Comparison of ENCODE assay signal across 19 cellular contexts in genomic region chr4:78250500-78250899, GRCh38.
DNase-seq lines count a peak whose midpoint lies in the region; ATAC-seq, FAIRE-seq and TF ChIP-seq lines count a peak whose summit lies in the region.
"Had no signal": no experiment of that assay in that cellular context is flagged by ENCODE, and none has a peak within 500 bp of the region (broad histone marks: within the 10 kb centered on the region; RNA-seq: fewer than 3 reads in every experiment).

No MANE protein-coding gene starts in this region.

- peaks cover 0 to 9% (median 4%) of the 10 kb centered on the region in 3 donors for H3K27me3 Mint-ChIP-seq in naive B cell
- H3K27me3 Mint-ChIP-seq: IgD-negative memory B cell had no signal

- no peak for TF ChIP-seq EP300 in GM12878 (IDR thresholded peaks at IDR 0.05; ENCODE audit: borderline replicate concordance in 1 of 2, control insufficient read depth in 1 of 2, low read depth in 2 of 2, low read length in 2 of 2)

- H3K36me3 ChIP-seq in OCI-LY7 (ENCODE audit: insufficient read depth, low read length) (no peaks in the 10 kb centered on the region), GM12878 (ENCODE audit: control insufficient read depth in 2 of 2, insufficient read depth in 2 of 2, low read length in 1 of 2) (no peaks in the 10 kb centered on the region)

- H3K9me3 Mint-ChIP-seq in naive B cell = peaks cover 3 to 27% (median 16%) of the 10 kb centered on the region in 7 donors

- no peaks in the 10 kb centered on the region for H3K9me2 ChIP-seq in OCI-LY7 (ENCODE audit: insufficient read depth, low read length)

- peaks cover 0 to 4% (median 3%) of the 10 kb centered on the region in 3 donors for H3K4me1 Mint-ChIP-seq in naive B cell
- H3K4me1 Mint-ChIP-seq: CD14-positive monocyte had no signal

- intact Hi-C loops in OCI-LY7 (cut with micrococcal nuclease; ENCODE audit: unreplicated experiment) = no loop called here
- intact Hi-C loops in GM12878 (cut with micrococcal nuclease; ENCODE audit: unreplicated experiment) = no loop called here
- intact Hi-C loops in Right ventricle myocardium inferior (cut with DNase I) = no loop called here

- DNase-seq in OCI-LY7 (ENCODE audit: low spot score) (peak; percentile 50), GM12878 (ENCODE audit: low read depth, low spot score) (no peak), naive B cell (no peak), GF-D8 (lab: John Stamatoyannopoulos, UW) (no peak), KBM-7 (no peak), hypothalamus (lab: John Stamatoyannopoulos, UW) (no peak), Right ventricle myocardium inferior (ENCODE audit: missing footprints) (no peak)
- DNase-seq: CD8-positive, alpha-beta T cell; COR-L47; DND-41; GDM1 had no signal

- H2AFZ ChIP-seq in OCI-LY7 (ENCODE audit: low read length) (no peak overlapping the region), GM12878 (ENCODE audit: control insufficient read depth, low read depth, low read length) (no peak overlapping the region)

- peaks cover 4% of the 10 kb centered on the region for H3K4me1 ChIP-seq in OCI-LY7 (ENCODE audit: insufficient read depth, low read length, poor library complexity, severe bottlenecking)
- H3K4me1 ChIP-seq in GM12878 (ENCODE audit: control insufficient read depth, insufficient read depth, low read length) = no peaks in the 10 kb centered on the region
- H3K4me1 ChIP-seq: A549 had no signal

- TF ChIP-seq CTCF in OCI-LY7 (conservative IDR thresholded peaks at IDR 0.05; ENCODE audit: low read length) (no peak), GM12878 (IDR thresholded peaks at IDR 0.05 in 2 of 3, conservative IDR thresholded peaks at IDR 0.05 in 1 of 3; ENCODE audit: control insufficient read depth in 2 of 3, extremely low read depth in 1 of 3, insufficient read depth in 1 of 3, low read depth in 3 of 3, low read length in 3 of 3) (no peak)

- H3K9me3 ChIP-seq in OCI-LY7 (ENCODE audit: low read length) (no peaks in the 10 kb centered on the region), GM12878 (replicated peaks; ENCODE audit: control insufficient read depth, insufficient read depth, low read length) (no peaks in the 10 kb centered on the region; the same call in 2 of the 3 replicates)
- H3K9me3 ChIP-seq: A549 had no signal

- H4K20me1 ChIP-seq in OCI-LY7 (ENCODE audit: insufficient read depth, low read length) (no peaks in the 10 kb centered on the region), GM12878 (ENCODE audit: control insufficient read depth, insufficient read depth) (no peaks in the 10 kb centered on the region)

- H3K27ac ChIP-seq in OCI-LY7 (ENCODE audit: low read depth, low read length, poor library complexity, severe bottlenecking) (no peak overlapping the region), GM12878 (ENCODE audit: control insufficient read depth, insufficient read depth) (no peak overlapping the region)
- H3K27ac ChIP-seq: A549, KMS-11 had no signal

- peaks cover 13 to 21% of the 10 kb centered on the region in 2 donors for H3K36me3 Mint-ChIP-seq in naive B cell
- H3K36me3 Mint-ChIP-seq: CD14-positive monocyte; CD8-positive, alpha-beta T cell; IgD-negative memory B cell had no signal

- BruUV-seq in OCI-LY7 (replicated peaks; lab: Mats Ljungman, UMichigan) = no TSS peak
- no TSS peak for BruUV-seq in GM12878 (replicated peaks; lab: Mats Ljungman, UMichigan)

- H3K27ac Mint-ChIP-seq in naive B cell = no peak overlapping the region
- H3K27ac Mint-ChIP-seq: CD8-positive, alpha-beta T cell; IgD-negative memory B cell had no signal

- no peak for FAIRE-seq in GM12878 (lab: Jason Lieb, UNC)
- FAIRE-seq: A549, GM12891, GM19239 had no signal

- H3K4me2 ChIP-seq in OCI-LY7 (ENCODE audit: low read length) (peak overlapping the region; percentile 11; the same call in 1 of the 2 replicates), GM12878 (ENCODE audit: control insufficient read depth, insufficient read depth) (no peak overlapping the region)
- H3K4me2 ChIP-seq: A549, KMS-11 had no signal

- TF ChIP-seq POLR2A in GM12878 (IDR thresholded peaks at IDR 0.05; ENCODE audit: low read depth, low read length) = no peak

- no peak overlapping the region for H3K4me3 Mint-ChIP-seq in naive B cell
- H3K4me3 Mint-ChIP-seq: CD14-positive monocyte; CD8-positive, alpha-beta T cell; IgD-negative memory B cell had no signal

- CTCF ChIA-PET in OCI-LY7 (lab: Charles Lee; ENCODE audit: unreplicated experiment) = no interaction called here
- CTCF ChIA-PET in GM12878 (lab: Yijun Ruan, JAX) = no interaction called here

- SMC1A ChIA-PET in GM12878 (lab: Charles Lee; ENCODE audit: uncharacterized antibody, unreplicated experiment) = interaction anchor here (0.6 to 1.4 kb wide), 6 partner anchors 19 to 84 kb away, joined by 3 to 4 read pairs (median 3); no protein-coding TSS in a partner anchor

- no peak for TF ChIP-seq RAD21 in GM12878 (IDR thresholded peaks at IDR 0.05; ENCODE audit: insufficient read depth, low read depth, low read length)

- H3K9ac ChIP-seq in GM12878 (ENCODE audit: control insufficient read depth, insufficient read depth, low read length) = no peak overlapping the region
- H3K9ac ChIP-seq: KMS-11 had no signal

- POLR2A ChIA-PET in OCI-LY7 (lab: Charles Lee) (interaction anchor here (0.7 kb wide), 1 partner anchor 1413 kb away, joined by 4 read pairs; no protein-coding TSS in a partner anchor), GM12878 (lab: Charles Lee) (no interaction called here)

- ATAC-seq in HG03159 (IDR thresholded peaks at IDR 0.05; ENCODE audit: unreplicated experiment) = peak; percentile 77
- peak; percentile 87 for ATAC-seq in GM12878
- ATAC-seq in naive B cell (ENCODE audit: low read depth in 2 of 2) = peak; percentile 28 to 43
- ATAC-seq in Right ventricle myocardium inferior = no peak
- ATAC-seq: A549; CD8-positive, alpha-beta T cell; HCT116 had no signal

- H3K27me3 ChIP-seq in GM12878 (replicated peaks in 1 of 2; ENCODE audit: control insufficient read depth in 2 of 2, insufficient read depth in 2 of 2, low read length in 1 of 2) = no peaks in the 10 kb centered on the region

- in situ Hi-C loops in GM12878 (cut with MboI) = no loop called here
- in situ Hi-C loops in KBM-7 (cut with MboI; ENCODE audit: low pct_unique_long_range_greater_than_20kb, low sequenced_read_pairs) = no loop called here

- RAD21 ChIA-PET in GM12878 (lab: Charles Lee; ENCODE audit: unreplicated experiment) = interaction anchor here (1.2 to 2.0 kb wide), 2 partner anchors 19 to 188 kb away, joined by 3 to 5 read pairs; no protein-coding TSS in a partner anchor

- H3K79me2 ChIP-seq in OCI-LY7 (ENCODE audit: insufficient read depth, low read depth, low read length) (no peaks in the 10 kb centered on the region), GM12878 (ENCODE audit: control insufficient read depth, insufficient read depth, low read length) (no peaks in the 10 kb centered on the region)

- WGBS in GM12878 (ENCODE audit: insufficient coverage, insufficient replicate concordance, low lambda C conversion rate, missing lambda C conversion rate) = 0% methylated on average over 2 of the region's 2 CpGs

- H3K4me3 ChIP-seq in OCI-LY7 (ENCODE audit: low read depth, low read length, poor library complexity, severe bottlenecking) (no peak overlapping the region), GM12878 (no peak overlapping the region)
- H3K4me3 ChIP-seq: A549 had no signal

TF ChIP-seq in GM12878, 131 proteins besides CTCF, POLR2A, EP300 and RAD21:
- TF ChIP-seq ATF7 (IDR thresholded peaks at IDR 0.05; ENCODE audit: low read depth) (0 out of 2 replicates have a peak, but pooled peaks have one; percentile 10), E4F1 (IDR thresholded peaks at IDR 0.05; ENCODE audit: borderline replicate concordance, partially characterized antibody) (no peak), RUNX3 (IDR thresholded peaks at IDR 0.05; ENCODE audit: low read length) (no peak)
